In the genomic region with DNA sequence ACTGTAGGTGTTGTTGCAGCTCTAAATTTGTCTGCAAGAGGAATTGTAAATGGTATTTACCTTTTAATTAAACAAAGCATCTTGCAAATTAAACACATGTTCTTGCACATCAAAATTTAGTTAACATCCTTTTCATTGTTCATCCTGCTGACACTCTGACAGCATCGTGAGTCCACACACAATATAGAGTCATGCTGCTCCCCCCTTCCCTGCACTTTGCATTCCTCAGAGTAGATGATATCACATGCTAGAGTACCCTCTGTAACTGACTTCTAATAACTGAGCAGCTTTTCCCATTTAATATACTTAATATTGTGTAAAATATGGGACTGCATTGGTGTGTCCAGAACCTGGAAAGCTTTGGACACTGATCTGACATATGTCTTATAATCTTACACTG, we compare ENCODE assay signal across 17 cellular contexts.
DNase-seq lines count a peak whose midpoint lies in the region; ATAC-seq and TF ChIP-seq lines count a peak whose summit lies in the region.
"Had no signal": no experiment of that assay in that cellular context is flagged by ENCODE, and none has a peak within 500 bp of the region (broad histone marks: within the 10 kb centered on the region; RNA-seq: fewer than 3 reads in every experiment).

No MANE protein-coding gene starts in this region.

- no peaks in the 10 kb centered on the region for H3K9me3 Mint-ChIP-seq in CD14-positive monocyte
- H3K9me3 Mint-ChIP-seq: T-cell had no signal

- no peak overlapping the region for H3K4me3 ChIP-seq in osteoblast (ENCODE audit: insufficient read depth, low read length)
- H3K4me3 ChIP-seq: BLaER1 treated with 17β-estradiol and CSF1 and Interleukin-3, amounts not matched to agents 10 nM and 100 nM; MG63 had no signal

- peak; percentile 14 for DNase-seq in NCI-H2227 (lab: John Stamatoyannopoulos, UW; ENCODE audit: unreplicated experiment)
- no peak for DNase-seq in NCI-H2227 treated with DMSO at 0.1 percent for 48 hours (lab: John Stamatoyannopoulos, UW)
- peak; percentile 63 for DNase-seq in NCI-H69 (lab: John Stamatoyannopoulos, UW)
- DNase-seq in dermis blood vessel endothelial cell, result peak; percentile 25
- DNase-seq in osteoblast (ENCODE audit: insufficient read length, low spot score, missing footprints), result no peak
- DNase-seq in CD14-positive monocyte (ENCODE audit: low spot score), result no peak
- DNase-seq: 8988T, MG63, NCI-H1092, NCI-H526 treated with DMSO at 0.1 percent for 48 hours, T-cell had no signal

- no peak overlapping the region for H3K4me3 Mint-ChIP-seq in CD14-positive monocyte
- H3K4me3 Mint-ChIP-seq: T-cell had no signal

- H3K27ac Mint-ChIP-seq in CD14-positive monocyte, result no peak overlapping the region
- H3K27ac Mint-ChIP-seq: T-cell had no signal

- intact Hi-C loops in CD14-positive monocyte (cut with micrococcal nuclease), result no loop called here

- no peak overlapping the region for H3K27ac ChIP-seq in osteoblast (ENCODE audit: low read depth, low read length)
- H3K27ac ChIP-seq: BLaER1 treated with 17β-estradiol and CSF1 and Interleukin-3, amounts not matched to agents 10 nM and 100 nM; KMS-11 had no signal

- H3K4me1 ChIP-seq in osteoblast (ENCODE audit: insufficient read depth, low read length), result peaks cover 4% of the 10 kb centered on the region

- no peaks in the 10 kb centered on the region for H4K20me1 ChIP-seq in osteoblast (ENCODE audit: insufficient read depth, low read length)
- H4K20me1 ChIP-seq: BLaER1 treated with 17β-estradiol and CSF1 and Interleukin-3, amounts not matched to agents 10 nM and 100 nM had no signal

- no peaks in the 10 kb centered on the region for H3K36me3 ChIP-seq in osteoblast (ENCODE audit: insufficient read depth, low read length)
- H3K36me3 ChIP-seq: BLaER1 treated with 17β-estradiol and CSF1 and Interleukin-3, amounts not matched to agents 10 nM and 100 nM; MG63 had no signal

- peaks cover 11% of the 10 kb centered on the region for H3K4me1 Mint-ChIP-seq in CD14-positive monocyte

- H3K36me3 Mint-ChIP-seq in CD14-positive monocyte, result peaks cover 0 to under 1% of the 10 kb centered on the region in 2 donors
- H3K36me3 Mint-ChIP-seq: T-cell had no signal

- H3K27me3 Mint-ChIP-seq in CD14-positive monocyte (ENCODE audit: low read depth in 3 of 3), result peaks cover 0 to 11% (median 0%) of the 10 kb centered on the region in 3 donors

- H2AFZ ChIP-seq in osteoblast (ENCODE audit: low read length), result peak overlapping the region; percentile 6

- ATAC-seq in GM18519 (IDR thresholded peaks at IDR 0.05; ENCODE audit: low FRiP score, unreplicated experiment), result no peak
- no peak for ATAC-seq in GM21786 (IDR thresholded peaks at IDR 0.05; ENCODE audit: unreplicated experiment)
- ATAC-seq: HCT116, HepG2, T-cell had no signal

- no peaks in the 10 kb centered on the region for H3K27me3 ChIP-seq in osteoblast (ENCODE audit: insufficient read depth, low read length)
- H3K27me3 ChIP-seq: MG63 had no signal

- no peak overlapping the region for H3K4me2 ChIP-seq in osteoblast (ENCODE audit: insufficient read depth, low read length)
- H3K4me2 ChIP-seq: BLaER1 treated with 17β-estradiol and CSF1 and Interleukin-3, amounts not matched to agents 10 nM and 100 nM; KMS-11 had no signal

- H3K9me3 ChIP-seq in osteoblast (ENCODE audit: low read depth, low read length), result no peaks in the 10 kb centered on the region
- H3K9me3 ChIP-seq: BLaER1 treated with 17β-estradiol and CSF1 and Interleukin-3, amounts not matched to agents 10 nM and 100 nM; MG63 had no signal

- no peaks in the 10 kb centered on the region for H3K79me2 ChIP-seq in osteoblast (ENCODE audit: insufficient read depth, low read length)

- no peak for TF ChIP-seq CTCF in osteoblast (IDR thresholded peaks at IDR 0.05; ENCODE audit: extremely low read depth, low read depth, low read length)
- no peak for TF ChIP-seq CTCF in CD14-positive monocyte (IDR thresholded peaks at IDR 0.05)

Comparison
In these comparisons a context has a peak if more than half of its experiments do, and no peak if none do; other contexts are left out.
1. DNase-seq: peak in NCI-H2227 (single experiment), NCI-H69 (single experiment) and dermis blood vessel endothelial cell (single experiment); none in NCI-H2227 treated with DMSO at 0.1 percent for 48 hours (single experiment), osteoblast (single experiment) and CD14-positive monocyte (single experiment).